15 cellular contexts compared by ENCODE assay signal in genomic region chr19:29761575-29762225, GRCh38.
"Had no signal": no experiment of that assay in that cellular context is flagged by ENCODE, and none has a peak within 500 bp of the region (broad histone marks: within the 10 kb centered on the region; RNA-seq: fewer than 3 reads in every experiment).

No MANE protein-coding gene starts in this region.

- H3K4me1 Mint-ChIP-seq: neural crest cell, T-helper 17 cell had no signal

- H3K4me1 ChIP-seq: adrenal gland, thyroid gland, vagina had no signal

- H3K9me3 ChIP-seq: adrenal gland, ovary, stomach, thyroid gland, vagina had no signal

- ATAC-seq: T-helper 17 cell had no signal

- H3K27ac Mint-ChIP-seq: activated B cell treated with CpG ODN at 0.5 μM for 24 hours, T-helper 17 cell had no signal

- H3K27me3 ChIP-seq: adrenal gland, hepatocyte, ovary, thyroid gland, vagina had no signal

- H2AFZ ChIP-seq: hepatocyte had no signal

- DNase-seq: activated B cell treated with CpG ODN at 0.5 μM for 24 hours; activated naive CD4-positive, alpha-beta T cell treated with anti-CD3 and anti-CD28 coated beads, Interleukin-2, amount 50 U/mL, for 16 hours; activated T-cell treated with anti-CD3 and anti-CD28 coated beads, Interleukin-2, amount 50 U/mL, for 1 hour; adrenal gland; central memory CD4-positive, alpha-beta T cell; cortex of kidney; effector memory CD4-positive, alpha-beta T cell; ovary; stomach; T-helper 17 cell; thyroid gland had no signal

- H3K4me3 Mint-ChIP-seq: activated B cell treated with CpG ODN at 0.5 μM for 24 hours, neural crest cell, T-helper 17 cell had no signal

- H3K36me3 ChIP-seq: adrenal gland, ovary, stomach, thyroid gland, vagina had no signal

- H3K4me3 ChIP-seq: adrenal gland, hepatocyte, lung, ovary, stomach, thyroid gland, vagina had no signal

- H3K4me2 ChIP-seq: hepatocyte had no signal

- H3K27ac ChIP-seq: adrenal gland, hepatocyte, ovary, stomach, thyroid gland, vagina had no signal

- H3K79me2 ChIP-seq: hepatocyte had no signal

- H3K9me3 Mint-ChIP-seq: activated B cell treated with CpG ODN at 0.5 μM for 24 hours, neural crest cell had no signal
